1 cellular context compared by ENCODE assay signal in genomic region chr6:107045733-107046312, GRCh38.
TF ChIP-seq lines count a peak whose summit lies in the region.

No MANE protein-coding gene starts in this region.

TF ChIP-seq in GM23338, 12 proteins besides CTCF, POLR2A, EP300 and RAD21 (continued from another document):
- no peak for TF ChIP-seq ZNF462 (CRISPR knock-in tag; IDR thresholded peaks at IDR 0.05)
- TF ChIP-seq ETS1 (IDR thresholded peaks at IDR 0.05): no peak
- TF ChIP-seq EZH2 (IDR thresholded peaks at IDR 0.05; ENCODE audit: low read depth, unreplicated experiment): no peak
- no peak for TF ChIP-seq CREB1 (CRISPR knock-in tag; IDR thresholded peaks at IDR 0.05; ENCODE audit: low read depth)
